Comparison of ENCODE assay signal across 8 cellular contexts in genomic region chr2:162840598-162841246, GRCh38. TPM values are rescaled to one million over a fixed set of nuclear protein-coding genes. Genes with fewer than 3 reads are reported as not detected.
DNase-seq lines count a peak whose midpoint lies in the region; ATAC-seq, FAIRE-seq and TF ChIP-seq lines count a peak whose summit lies in the region.

No MANE protein-coding gene starts in this region.

- peak; percentile 61 for ATAC-seq in HG03342 (IDR thresholded peaks at IDR 0.05; ENCODE audit: unreplicated experiment)

- H3K4me1 ChIP-seq in SK-N-SH (ENCODE audit: control insufficient read depth in 1 of 2, insufficient read depth in 2 of 2, low read depth in 1 of 2, low read length in 1 of 2) (peaks cover 0 to 6% of the 10 kb centered on the region in 2 experiments; a peak in 1 of 4 replicates), trophoblast cell (ENCODE audit: control insufficient read depth in 1 of 2, insufficient read depth in 2 of 2, low read length in 2 of 2) (peaks cover 5 to 6% of the 10 kb centered on the region in 2 experiments), smooth muscle cell (ENCODE audit: low read depth) (peaks cover 7% of the 10 kb centered on the region)

- H3K4ac ChIP-seq in trophoblast cell (ENCODE audit: low read depth, low read length) = no peak overlapping the region

- in situ Hi-C loops in ACHN (cut with HindIII; ENCODE audit: low pct_ligation_motif_present, low pct_unique_long_range_greater_than_20kb, low sequenced_read_pairs) = no loop called here

- POLR2A ChIA-PET in SK-N-SH (lab: Yijun Ruan, JAX) = no interaction called here

- H3K9me2 ChIP-seq in SK-N-SH = no peaks in the 10 kb centered on the region

- no peaks in the 10 kb centered on the region for H3K79me2 ChIP-seq in SK-N-SH (ENCODE audit: insufficient read depth)
- no peaks in the 10 kb centered on the region for H3K79me2 ChIP-seq in trophoblast cell (ENCODE audit: control insufficient read depth, insufficient read depth, low read length, poor library complexity)
- no peaks in the 10 kb centered on the region for H3K79me2 ChIP-seq in smooth muscle cell (ENCODE audit: low read depth)

- H3K79me1 ChIP-seq in trophoblast cell (ENCODE audit: low read length) = no peaks in the 10 kb centered on the region

- no peak overlapping the region for H3K23ac ChIP-seq in trophoblast cell (ENCODE audit: low read length)

- H3K9me3 ChIP-seq in SK-N-SH (no peaks in the 10 kb centered on the region), trophoblast cell (ENCODE audit: insufficient read depth, low read depth, low read length) (no peaks in the 10 kb centered on the region), smooth muscle cell (replicated peaks; ENCODE audit: low read depth) (no peaks in the 10 kb centered on the region)

- no peak overlapping the region for H3K18ac ChIP-seq in trophoblast cell (ENCODE audit: low read length)

- H4K8ac ChIP-seq in trophoblast cell (ENCODE audit: low read depth, low read length) = no peak overlapping the region

- H3F3A ChIP-seq in SK-N-SH (replicated peaks; ENCODE audit: insufficient read depth) (no peaks in the 10 kb centered on the region), smooth muscle cell (ENCODE audit: low read depth) (no peaks in the 10 kb centered on the region)

- TF ChIP-seq EP300 in SK-N-SH (IDR thresholded peaks at IDR 0.05; ENCODE audit: borderline replicate concordance in 1 of 2, low read depth in 1 of 2, low read length in 1 of 2) = no peak

- intact Hi-C loops in posterior vena cava (cut with DNase I) = no loop called here

- H4K20me1 ChIP-seq in SK-N-SH (ENCODE audit: insufficient read depth) (no peaks in the 10 kb centered on the region), smooth muscle cell (ENCODE audit: low read depth) (no peaks in the 10 kb centered on the region)

- no peak overlapping the region for H2BK12ac ChIP-seq in trophoblast cell (ENCODE audit: low read length)

- H2AK5ac ChIP-seq in trophoblast cell (ENCODE audit: low read length) = no peak overlapping the region

- no peak overlapping the region for H2BK5ac ChIP-seq in trophoblast cell (ENCODE audit: low read depth, low read length, poor library complexity)

- no peak overlapping the region for H4K91ac ChIP-seq in trophoblast cell (ENCODE audit: low read depth, low read length)

- WGBS in SK-N-SH (ENCODE audit: low lambda C conversion rate) = 30% methylated on average over 8 of the region's 8 CpGs
- no CpG with 5 or more reads among the region's 8 CpGs for WGBS in trophoblast cell (ENCODE audit: extremely low coverage, insufficient coverage, insufficient read length)
- WGBS in smooth muscle cell (ENCODE audit: low lambda C conversion rate) = 14% methylated on average over 8 of the region's 8 CpGs

- H3K4me3 ChIP-seq in SK-N-SH (ENCODE audit: low read depth in 2 of 2, low read length in 1 of 2) = no peak overlapping the region
- H3K4me3 ChIP-seq in trophoblast cell (ENCODE audit: low read depth, low read length) = no peak overlapping the region
- H3K4me3 ChIP-seq in smooth muscle cell = no peak overlapping the region

- no peak for TF ChIP-seq RAD21 in SK-N-SH (IDR thresholded peaks at IDR 0.05; ENCODE audit: low read length)

- H3K27ac ChIP-seq in SK-N-SH (ENCODE audit: low read depth in 2 of 2, low read length in 1 of 2) (no peak overlapping the region), trophoblast cell (ENCODE audit: low read depth, low read length) (no peak overlapping the region), smooth muscle cell (ENCODE audit: low read depth) (no peak overlapping the region)

- H3K9ac ChIP-seq in SK-N-SH = no peak overlapping the region
- no peak overlapping the region for H3K9ac ChIP-seq in trophoblast cell (ENCODE audit: low read length)
- H3K9ac ChIP-seq in smooth muscle cell (ENCODE audit: low read depth) = no peak overlapping the region

- DNase-seq in ACHN (peak; percentile 85), GM12891 (ENCODE audit: insufficient read length, low spot score) (peak; percentile 11), SK-N-SH (no peak), fibroblast of gingiva (ENCODE audit: low read depth) (peak; percentile 23), trophoblast cell (peak; percentile 60 to 87), posterior vena cava (ENCODE audit: low spot score) (no peak), smooth muscle cell (lab: John Stamatoyannopoulos, UW; ENCODE audit: unreplicated experiment) (no peak)

- FAIRE-seq in GM12891 (lab: Jason Lieb, UNC) = no peak

- H3K36me3 ChIP-seq in SK-N-SH (replicated peaks in 1 of 2; ENCODE audit: control insufficient read depth in 1 of 2, insufficient read depth in 2 of 2, low read length in 1 of 2) = no peaks in the 10 kb centered on the region
- H3K36me3 ChIP-seq in trophoblast cell (ENCODE audit: control insufficient read depth in 1 of 2, insufficient read depth in 2 of 2, low read length in 2 of 2) = no peaks in the 10 kb centered on the region
- no peaks in the 10 kb centered on the region for H3K36me3 ChIP-seq in smooth muscle cell (ENCODE audit: low read depth)

- H2AFZ ChIP-seq in SK-N-SH (ENCODE audit: low read depth) = no peak overlapping the region
- H2AFZ ChIP-seq in trophoblast cell (ENCODE audit: insufficient read depth, low read length, poor library complexity) = no peak overlapping the region
- H2AFZ ChIP-seq in smooth muscle cell (ENCODE audit: low read depth) = no peak overlapping the region

- no peak for TF ChIP-seq POLR2A in GM12891 (IDR thresholded peaks at IDR 0.05; ENCODE audit: low read depth, low read length)

- H3K14ac ChIP-seq in trophoblast cell (ENCODE audit: low read length) = no peak overlapping the region

- no peak overlapping the region for H2BK120ac ChIP-seq in trophoblast cell (ENCODE audit: insufficient read depth, low read length, poor library complexity)

- no peak overlapping the region for H3K4me2 ChIP-seq in SK-N-SH
- H3K4me2 ChIP-seq in trophoblast cell (ENCODE audit: low read length) = no peak overlapping the region
- H3K4me2 ChIP-seq in smooth muscle cell = no peak overlapping the region

- CTCF ChIA-PET in SK-N-SH (lab: Yijun Ruan, JAX) = no interaction called here

- TF ChIP-seq CTCF in SK-N-SH (IDR thresholded peaks at IDR 0.05) (no peak), smooth muscle cell (IDR thresholded peaks at IDR 0.05; ENCODE audit: borderline replicate concordance, insufficient read depth, poor library complexity, severe bottlenecking) (no peak)

- H3K27me3 ChIP-seq in SK-N-SH (ENCODE audit: insufficient read depth) = peaks cover 6% of the 10 kb centered on the region; the same call in 1 of the 2 replicates
- peaks cover 4% of the 10 kb centered on the region for H3K27me3 ChIP-seq in trophoblast cell (ENCODE audit: insufficient read depth, low read length)
- H3K27me3 ChIP-seq in smooth muscle cell (ENCODE audit: low read depth) = peaks cover 48% of the 10 kb centered on the region

- H4K12ac ChIP-seq in trophoblast cell (ENCODE audit: low read depth, low read length) = no peak overlapping the region

TF ChIP-seq in GM12891, 5 proteins besides CTCF, POLR2A, EP300 and RAD21:
- TF ChIP-seq POU2F2 (IDR thresholded peaks at IDR 0.05; ENCODE audit: low read depth, low read length) (no peak), PAX5 (IDR thresholded peaks at IDR 0.05; ENCODE audit: insufficient read depth, low read length, severe bottlenecking) (no peak), SPI1 (IDR thresholded peaks at IDR 0.05; ENCODE audit: low read depth, low read length) (no peak), TAF1 (IDR thresholded peaks at IDR 0.05; ENCODE audit: low read depth, low read length) (no peak), POLR2AphosphoS5 (IDR thresholded peaks at IDR 0.05; ENCODE audit: low read depth, low read length) (no peak)

TF ChIP-seq in SK-N-SH, 30 proteins besides CTCF, POLR2A, EP300 and RAD21 (continues in another document):
- TF ChIP-seq GABPA (IDR thresholded peaks at IDR 0.05; ENCODE audit: low read depth) = no peak
- TF ChIP-seq, protein P1, sequence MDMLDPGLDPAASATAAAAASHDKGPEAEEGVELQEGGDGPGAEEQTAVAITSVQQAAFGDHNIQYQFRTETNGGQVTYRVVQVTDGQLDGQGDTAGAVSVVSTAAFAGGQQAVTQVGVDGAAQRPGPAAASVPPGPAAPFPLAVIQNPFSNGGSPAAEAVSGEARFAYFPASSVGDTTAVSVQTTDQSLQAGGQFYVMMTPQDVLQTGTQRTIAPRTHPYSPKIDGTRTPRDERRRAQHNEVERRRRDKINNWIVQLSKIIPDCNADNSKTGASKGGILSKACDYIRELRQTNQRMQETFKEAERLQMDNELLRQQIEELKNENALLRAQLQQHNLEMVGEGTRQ (IDR thresholded peaks at IDR 0.05; ENCODE audit: borderline replicate concordance, low read depth, low read length) = no peak
- TF ChIP-seq, protein P2, sequence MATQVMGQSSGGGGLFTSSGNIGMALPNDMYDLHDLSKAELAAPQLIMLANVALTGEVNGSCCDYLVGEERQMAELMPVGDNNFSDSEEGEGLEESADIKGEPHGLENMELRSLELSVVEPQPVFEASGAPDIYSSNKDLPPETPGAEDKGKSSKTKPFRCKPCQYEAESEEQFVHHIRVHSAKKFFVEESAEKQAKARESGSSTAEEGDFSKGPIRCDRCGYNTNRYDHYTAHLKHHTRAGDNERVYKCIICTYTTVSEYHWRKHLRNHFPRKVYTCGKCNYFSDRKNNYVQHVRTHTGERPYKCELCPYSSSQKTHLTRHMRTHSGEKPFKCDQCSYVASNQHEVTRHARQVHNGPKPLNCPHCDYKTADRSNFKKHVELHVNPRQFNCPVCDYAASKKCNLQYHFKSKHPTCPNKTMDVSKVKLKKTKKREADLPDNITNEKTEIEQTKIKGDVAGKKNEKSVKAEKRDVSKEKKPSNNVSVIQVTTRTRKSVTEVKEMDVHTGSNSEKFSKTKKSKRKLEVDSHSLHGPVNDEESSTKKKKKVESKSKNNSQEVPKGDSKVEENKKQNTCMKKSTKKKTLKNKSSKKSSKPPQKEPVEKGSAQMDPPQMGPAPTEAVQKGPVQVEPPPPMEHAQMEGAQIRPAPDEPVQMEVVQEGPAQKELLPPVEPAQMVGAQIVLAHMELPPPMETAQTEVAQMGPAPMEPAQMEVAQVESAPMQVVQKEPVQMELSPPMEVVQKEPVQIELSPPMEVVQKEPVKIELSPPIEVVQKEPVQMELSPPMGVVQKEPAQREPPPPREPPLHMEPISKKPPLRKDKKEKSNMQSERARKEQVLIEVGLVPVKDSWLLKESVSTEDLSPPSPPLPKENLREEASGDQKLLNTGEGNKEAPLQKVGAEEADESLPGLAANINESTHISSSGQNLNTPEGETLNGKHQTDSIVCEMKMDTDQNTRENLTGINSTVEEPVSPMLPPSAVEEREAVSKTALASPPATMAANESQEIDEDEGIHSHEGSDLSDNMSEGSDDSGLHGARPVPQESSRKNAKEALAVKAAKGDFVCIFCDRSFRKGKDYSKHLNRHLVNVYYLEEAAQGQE (IDR thresholded peaks at IDR 0.05; ENCODE audit: low read depth, low read length) = peak; percentile 100
- TF ChIP-seq YY1 (IDR thresholded peaks at IDR 0.05; ENCODE audit: low read depth) = no peak
- TF ChIP-seq RCOR1 (IDR thresholded peaks at IDR 0.05; ENCODE audit: low read length) = 0 out of 2 replicates have a peak, but pooled peaks have one; percentile 21

RNA-seq across cellular contexts. Expression of gene KCNH7, which starts 2.2 kb away (rescaled TPM):
- polyA plus RNA-seq in GM12891 (2012; ENCODE audit: low read depth, missing spikeins) = not detected
- polyA plus RNA-seq in SK-N-SH (2012; rRNA removed) (not detected in 2 replicates), smooth muscle cell (not detected in 2 replicates)
- not detected in 2 replicates for polyA plus RNA-seq in SK-N-SH (2012; cell fraction: cytosol; rRNA removed)
- not detected in 2 replicates for polyA plus RNA-seq in SK-N-SH (2012; cell fraction: nucleus; rRNA removed)
- 0.51 and 0.55 TPM in 2 replicates for polyA plus RNA-seq in trophoblast cell (2013)
- total RNA-seq in posterior vena cava (not detected), smooth muscle cell (not detected in 2 replicates)

Comparison
In these comparisons a context has a peak if more than half of its experiments do, and no peak if none do; other contexts are left out.
1. DNase-seq: peak in ACHN (single experiment), GM12891 (single experiment), fibroblast of gingiva (single experiment) and trophoblast cell (2 of 2); none in SK-N-SH (single experiment), posterior vena cava (single experiment) and smooth muscle cell (single experiment).